9 cellular contexts compared by ENCODE assay signal in the genomic region with DNA sequence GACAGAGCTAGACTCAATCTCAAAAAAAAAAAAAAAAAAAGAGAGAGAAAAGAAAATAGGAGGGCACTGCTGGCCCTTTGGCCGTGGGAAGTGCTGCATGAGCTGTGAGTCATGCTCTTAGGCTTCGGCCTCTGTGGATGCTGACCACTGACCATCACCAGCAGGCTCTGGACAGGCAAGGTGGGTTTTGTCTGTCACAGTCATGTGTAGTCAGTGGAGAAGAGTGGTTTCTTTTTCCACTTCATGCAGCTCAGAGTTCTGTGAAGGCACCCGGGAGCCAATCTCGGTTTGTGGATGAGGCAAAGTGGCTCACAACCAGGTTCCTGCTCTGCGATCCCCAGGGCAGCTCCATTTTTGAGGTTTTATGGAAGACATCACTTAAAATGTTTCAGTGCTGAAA. TPM values are rescaled to one million over a fixed set of nuclear protein-coding genes. Genes with fewer than 3 reads are reported as not detected.
DNase-seq lines count a peak whose midpoint lies in the region; ATAC-seq and TF ChIP-seq lines count a peak whose summit lies in the region.
"Had no signal": no experiment of that assay in that cellular context is flagged by ENCODE, and none has a peak within 500 bp of the region (broad histone marks: within the 10 kb centered on the region; RNA-seq: fewer than 3 reads in every experiment).

No MANE protein-coding gene starts in this region.

- DNase-seq in CD4-positive, alpha-beta T cell, result no peak
- DNase-seq in LoVo (ENCODE audit: low spot score) (peak; percentile 16), brain pericyte (ENCODE audit: low read depth, low spot score) (peak; percentile 57)
- no peak for DNase-seq in naive thymus-derived CD4-positive, alpha-beta T cell
- DNase-seq in stimulated activated naive B cell treated with anti-CD40 and anti-IgM and Interleukin-4, amounts not matched to agents 10 μg/mL and 1 μg/mL and 100 μg/mL, for 72 hours, result no peak
- DNase-seq: NCI-H146 had no signal

- H3K27me3 Mint-ChIP-seq in CD4-positive, alpha-beta T cell, result no peaks in the 10 kb centered on the region
- H3K27me3 Mint-ChIP-seq in naive thymus-derived CD4-positive, alpha-beta T cell, result no peaks in the 10 kb centered on the region
- peaks cover 0 to 6% of the 10 kb centered on the region in 2 donors for H3K27me3 Mint-ChIP-seq in stimulated activated naive B cell treated with anti-CD40 and anti-IgM and Interleukin-4, amounts not matched to agents 10 μg/mL and 1 μg/mL and 100 μg/mL, for 72 hours

- no peaks in the 10 kb centered on the region for H3K36me3 ChIP-seq in naive thymus-derived CD4-positive, alpha-beta T cell (ENCODE audit: control insufficient read depth in 2 of 3, insufficient read depth in 3 of 3, low read length in 3 of 3)

- peaks cover 39% of the 10 kb centered on the region for H3K4me1 Mint-ChIP-seq in CD4-positive, alpha-beta T cell (ENCODE audit: low read depth)
- H3K4me1 Mint-ChIP-seq in naive thymus-derived CD4-positive, alpha-beta T cell, result peaks cover 25 to 58% (median 55%) of the 10 kb centered on the region in 7 donors
- H3K4me1 Mint-ChIP-seq in stimulated activated naive B cell treated with anti-CD40 and anti-IgM and Interleukin-4, amounts not matched to agents 10 μg/mL and 1 μg/mL and 100 μg/mL, for 72 hours, result peaks cover 0 to 2% of the 10 kb centered on the region in 2 donors

- peak overlapping the region; percentile 71 for H3K4me3 Mint-ChIP-seq in CD4-positive, alpha-beta T cell
- H3K4me3 Mint-ChIP-seq in naive thymus-derived CD4-positive, alpha-beta T cell, result peak overlapping the region; percentile 62 to 90 (median 80)
- H3K4me3 Mint-ChIP-seq in stimulated activated naive B cell treated with anti-CD40 and anti-IgM and Interleukin-4, amounts not matched to agents 10 μg/mL and 1 μg/mL and 100 μg/mL, for 72 hours, result peak overlapping the region in 1 of 2 donors; percentile 33

- no peak for TF ChIP-seq CTCF in CD4-positive, alpha-beta T cell (IDR thresholded peaks at IDR 0.05)

- H3K27ac Mint-ChIP-seq in CD4-positive, alpha-beta T cell, result peak overlapping the region; percentile 90
- H3K27ac Mint-ChIP-seq in naive thymus-derived CD4-positive, alpha-beta T cell, result peak overlapping the region; percentile 82 to 98 (median 95)
- no peak overlapping the region for H3K27ac Mint-ChIP-seq in stimulated activated naive B cell treated with anti-CD40 and anti-IgM and Interleukin-4, amounts not matched to agents 10 μg/mL and 1 μg/mL and 100 μg/mL, for 72 hours

- no peaks in the 10 kb centered on the region for H3K27me3 ChIP-seq in CD4-positive, alpha-beta T cell (ENCODE audit: control insufficient read depth, insufficient read depth, low read length)
- H3K27me3 ChIP-seq in naive thymus-derived CD4-positive, alpha-beta T cell (ENCODE audit: control insufficient read depth in 2 of 2, insufficient read depth in 2 of 2, low read length in 2 of 2), result no peaks in the 10 kb centered on the region

- intact Hi-C loops in CD4-positive, alpha-beta T cell (cut with DNase I, micrococcal nuclease), result no loop called here
- intact Hi-C loops in naive thymus-derived CD4-positive, alpha-beta T cell (cut with micrococcal nuclease), result loop anchor here in 1 of 2 donors (1.0 kb wide), 1 partner anchor 11 kb away; no protein-coding TSS in a partner anchor

- ATAC-seq in CD4-positive, alpha-beta T cell (ENCODE audit: poor library complexity), result peak; percentile 25
- ATAC-seq in naive thymus-derived CD4-positive, alpha-beta T cell, result peak; percentile 41
- no peak for ATAC-seq in HG03159 (IDR thresholded peaks at IDR 0.05; ENCODE audit: unreplicated experiment)
- no peak for ATAC-seq in GM19455 (IDR thresholded peaks at IDR 0.05; ENCODE audit: unreplicated experiment)
- ATAC-seq in stimulated activated naive B cell treated with anti-CD40 and anti-IgM and Interleukin-4, amounts not matched to agents 10 μg/mL and 1 μg/mL and 100 μg/mL, for 72 hours (replicated peaks), result no peak
- no peak for ATAC-seq in HG02571 (IDR thresholded peaks at IDR 0.05; ENCODE audit: unreplicated experiment)

- H3K4me1 ChIP-seq in naive thymus-derived CD4-positive, alpha-beta T cell (ENCODE audit: control insufficient read depth in 2 of 2, insufficient read depth in 2 of 2, low read length in 2 of 2), result peaks cover 18 to 26% of the 10 kb centered on the region in 2 donors

- POLR2A ChIA-PET in CD4-positive, alpha-beta T cell (lab: Charles Lee), result interaction anchor here (1.0 kb wide), 1 partner anchor 12 kb away, joined by 3 read pairs; no protein-coding TSS in a partner anchor
- POLR2A ChIA-PET in naive thymus-derived CD4-positive, alpha-beta T cell (lab: Charles Lee), result interaction anchor here (0.6 to 4.2 kb wide), 3 partner anchors 10 to 171 kb away, joined by 3 to 33 read pairs (median 3); no protein-coding TSS in a partner anchor

- H3K9me3 Mint-ChIP-seq in CD4-positive, alpha-beta T cell, result no peaks in the 10 kb centered on the region
- H3K9me3 Mint-ChIP-seq in naive thymus-derived CD4-positive, alpha-beta T cell, result peaks cover 0 to 7% (median 0%) of the 10 kb centered on the region in 11 donors
- H3K9me3 Mint-ChIP-seq in stimulated activated naive B cell treated with anti-CD40 and anti-IgM and Interleukin-4, amounts not matched to agents 10 μg/mL and 1 μg/mL and 100 μg/mL, for 72 hours, result peaks cover 0 to 2% of the 10 kb centered on the region in 2 donors

- H3K4me3 ChIP-seq in naive thymus-derived CD4-positive, alpha-beta T cell (ENCODE audit: low read length), result peak overlapping the region; percentile 38

- no peak overlapping the region for H3K27ac ChIP-seq in CD4-positive, alpha-beta T cell (ENCODE audit: low read depth, low read length)
- peak overlapping the region; percentile 29 for H3K27ac ChIP-seq in naive thymus-derived CD4-positive, alpha-beta T cell (ENCODE audit: low read depth, low read length)

- no peaks in the 10 kb centered on the region for H3K36me3 Mint-ChIP-seq in CD4-positive, alpha-beta T cell (ENCODE audit: low read depth)
- H3K36me3 Mint-ChIP-seq in naive thymus-derived CD4-positive, alpha-beta T cell, result peaks cover 0 to 9% (median 4%) of the 10 kb centered on the region in 5 donors
- no peaks in the 10 kb centered on the region for H3K36me3 Mint-ChIP-seq in stimulated activated naive B cell treated with anti-CD40 and anti-IgM and Interleukin-4, amounts not matched to agents 10 μg/mL and 1 μg/mL and 100 μg/mL, for 72 hours

- H3K9me3 ChIP-seq in CD4-positive, alpha-beta T cell (ENCODE audit: control insufficient read depth, low read length), result no peaks in the 10 kb centered on the region
- H3K9me3 ChIP-seq in naive thymus-derived CD4-positive, alpha-beta T cell (ENCODE audit: control insufficient read depth in 2 of 3, low read length in 3 of 3), result no peaks in the 10 kb centered on the region

- CTCF ChIA-PET in CD4-positive, alpha-beta T cell (lab: Charles Lee), result no interaction called here
- CTCF ChIA-PET in naive thymus-derived CD4-positive, alpha-beta T cell (lab: Charles Lee), result interaction anchor here (1.3 to 1.9 kb wide), 4 partner anchors 9 to 58 kb away, joined by 4 to 5 read pairs (median 4); a partner anchor contains a TSS

RNA-seq across cellular contexts. Expression of a gene that starts 58.1 kb away (rescaled TPM):
- under 1 TPM; 0.52 to 0.67 TPM for total RNA-seq in CD4-positive, alpha-beta T cell
- 1 to 10 TPM in 1 of 5 experiments, under 1 TPM in 4; 0.51 to 1.7 (median 0.88) TPM for total RNA-seq in naive thymus-derived CD4-positive, alpha-beta T cell
- polyA plus RNA-seq in naive thymus-derived CD4-positive, alpha-beta T cell, result under 1 TPM; 0.13 to 0.69 TPM

Comparison
In these comparisons a context has a peak if more than half of its experiments do, and no peak if none do; other contexts are left out.
1. ATAC-seq: peak in CD4-positive, alpha-beta T cell (single experiment) and naive thymus-derived CD4-positive, alpha-beta T cell (single experiment); none in HG03159 (single experiment), GM19455 (single experiment), stimulated activated naive B cell treated with anti-CD40 and anti-IgM and Interleukin-4, amounts not matched to agents 10 μg/mL and 1 μg/mL and 100 μg/mL, for 72 hours (0 of 2) and HG02571 (single experiment).
2. DNase-seq: peak in LoVo (single experiment) and brain pericyte (single experiment); none in CD4-positive, alpha-beta T cell (0 of 10), naive thymus-derived CD4-positive, alpha-beta T cell (0 of 9) and stimulated activated naive B cell treated with anti-CD40 and anti-IgM and Interleukin-4, amounts not matched to agents 10 μg/mL and 1 μg/mL and 100 μg/mL, for 72 hours (single experiment).